Comparison of ENCODE assay signal across 26 cellular contexts in genomic region chrX:39476596-39476995, GRCh38.
DNase-seq lines count a peak whose midpoint lies in the region; ATAC-seq and TF ChIP-seq lines count a peak whose summit lies in the region.
"Had no signal": no experiment of that assay in that cellular context is flagged by ENCODE, and none has a peak within 500 bp of the region (broad histone marks: within the 10 kb centered on the region; RNA-seq: fewer than 3 reads in every experiment).

No MANE protein-coding gene starts in this region.

- H3K9me3 ChIP-seq in gastroesophageal sphincter: no peaks in the 10 kb centered on the region
- H3K9me3 ChIP-seq: BLaER1 treated with 17β-estradiol and CSF1 and Interleukin-3, amounts not matched to agents 10 nM and 100 nM; testis; uterus had no signal

- intact Hi-C loops in activated CD4-positive, alpha-beta T cell treated with anti-CD3 and anti-CD28 coated beads, Interleukin-2, amount 10 ng/mL, durations not matched to agents 24 days and 14 days (cut with micrococcal nuclease): no loop called here
- intact Hi-C loops in sciatic nerve (cut with DNase I) (no loop called here), head of caudate nucleus (cut with DNase I) (no loop called here)
- intact Hi-C loops in activated T-helper 1 cell treated with anti-CD3 and anti-CD28 coated beads, Interleukin-12 subunit alpha, Interleukin-12 subunit beta, Interleukin-2, Interleukin-4 antibody, amounts not matched to agents 30 ng/mL and 10 ng/mL and 1 ng/mL, durations not matched to agents 14 hours and 24 hours and 36 hours (cut with micrococcal nuclease): no loop called here

- no peaks in the 10 kb centered on the region for H3K27me3 Mint-ChIP-seq in activated CD4-positive, alpha-beta T cell treated with anti-CD3 and anti-CD28 coated beads, Interleukin-2, amount 10 ng/mL, durations not matched to agents 7 days and 5 days
- no peaks in the 10 kb centered on the region for H3K27me3 Mint-ChIP-seq in activated CD4-positive, alpha-beta T cell treated with anti-CD3 and anti-CD28 coated beads, Interleukin-2, amount 10 ng/mL, durations not matched to agents 24 days and 14 days
- H3K27me3 Mint-ChIP-seq in activated T-helper 1 cell treated with anti-CD3 and anti-CD28 coated beads, Interleukin-12 subunit alpha, Interleukin-12 subunit beta, Interleukin-2, Interleukin-4 antibody, amounts not matched to agents 30 ng/mL and 10 ng/mL and 1 ng/mL, durations not matched to agents 14 hours and 24 hours and 36 hours (ENCODE audit: insufficient read depth): no peaks in the 10 kb centered on the region
- H3K27me3 Mint-ChIP-seq: activated B cell treated with CpG ODN at 0.5 μM for 24 hours had no signal

- H3K27me3 ChIP-seq in gastroesophageal sphincter: no peaks in the 10 kb centered on the region
- H3K27me3 ChIP-seq: BLaER1 treated with 17β-estradiol and CSF1 and Interleukin-3, amounts not matched to agents 10 nM and 100 nM; foreskin keratinocyte; testis; uterus had no signal

- no peaks in the 10 kb centered on the region for H3K9me3 Mint-ChIP-seq in activated CD4-positive, alpha-beta T cell treated with anti-CD3 and anti-CD28 coated beads, Interleukin-2, amount 10 ng/mL, durations not matched to agents 7 days and 5 days
- no peaks in the 10 kb centered on the region for H3K9me3 Mint-ChIP-seq in activated CD4-positive, alpha-beta T cell treated with anti-CD3 and anti-CD28 coated beads, Interleukin-2, amount 10 ng/mL, durations not matched to agents 24 days and 14 days
- no peaks in the 10 kb centered on the region for H3K9me3 Mint-ChIP-seq in activated T-helper 1 cell treated with anti-CD3 and anti-CD28 coated beads, Interleukin-12 subunit alpha, Interleukin-12 subunit beta, Interleukin-2, Interleukin-4 antibody, amounts not matched to agents 30 ng/mL and 10 ng/mL and 1 ng/mL, durations not matched to agents 14 hours and 24 hours and 36 hours
- H3K9me3 Mint-ChIP-seq: activated B cell treated with CpG ODN at 0.5 μM for 24 hours had no signal

- TF ChIP-seq POLR2A in gastroesophageal sphincter (IDR thresholded peaks at IDR 0.05): no peak

- H3K27ac ChIP-seq in gastroesophageal sphincter: peak overlapping the region in 3 of 4 donors; percentile 7 to 50 (median 24)
- H3K27ac ChIP-seq: foreskin keratinocyte, HL-60, testis, uterus had no signal

- DNase-seq in activated CD4-positive, alpha-beta T cell treated with anti-CD3 and anti-CD28 coated beads, Interleukin-2, amount 10 ng/mL, durations not matched to agents 7 days and 5 days: no peak
- no peak for DNase-seq in activated CD4-positive, alpha-beta T cell treated with anti-CD3 and anti-CD28 coated beads, Interleukin-2, amount 10 ng/mL, durations not matched to agents 24 days and 14 days
- peak; percentile 45 for DNase-seq in left kidney (ENCODE audit: low read depth, low spot score)
- no peak for DNase-seq in sciatic nerve (ENCODE audit: low spot score)
- DNase-seq in activated T-helper 1 cell treated with anti-CD3 and anti-CD28 coated beads, Interleukin-12 subunit alpha, Interleukin-12 subunit beta, Interleukin-2, Interleukin-4 antibody, amounts not matched to agents 30 ng/mL and 10 ng/mL and 1 ng/mL, durations not matched to agents 14 hours and 24 hours and 36 hours (ENCODE audit: low spot score): no peak
- DNase-seq in head of caudate nucleus: no peak
- DNase-seq: activated B cell treated with CpG ODN at 0.5 μM for 24 hours; activated CD4-positive, alpha-beta T cell treated with anti-CD3 and anti-CD28 coated beads, Interleukin-2, amount 50 U/mL, for 48 hours; activated CD8-positive, alpha-beta memory T cell treated with anti-CD3 and anti-CD28 coated beads, Interleukin-2, amount 50 U/mL, for 48 hours; DND-41; effector memory CD4-positive, alpha-beta T cell; foreskin keratinocyte; NCI-H187; NCI-H345; NCI-H774; stimulated activated CD4-positive, alpha-beta T cell treated with anti-CD3 and anti-CD28 coated beads, Interleukin-12 subunit alpha, Interleukin-12 subunit beta, amount 100 ng/mL, for 4 hours; stimulated activated CD4-positive, alpha-beta T cell treated with anti-CD3 and anti-CD28 coated beads, Interleukin-4, amount 100 ng/mL, for 24 hours; stimulated activated naive CD4-positive, alpha-beta T cell; T-helper 9 cell; testis; uterus had no signal

- CTCF ChIA-PET in activated CD4-positive, alpha-beta T cell treated with anti-CD3 and anti-CD28 coated beads, Interleukin-2, amount 10 ng/mL, durations not matched to agents 7 days and 5 days (lab: Charles Lee): interaction anchor here (0.8 kb wide), 1 partner anchor 53 kb away, joined by 3 read pairs; no protein-coding TSS in a partner anchor

- TF ChIP-seq EP300 in gastroesophageal sphincter (IDR thresholded peaks at IDR 0.05): no peak

- H3K4me1 ChIP-seq in gastroesophageal sphincter: peaks cover 0 to 19% (median 0%) of the 10 kb centered on the region in 3 donors
- H3K4me1 ChIP-seq: testis, uterus had no signal

- no peak for ATAC-seq in gastroesophageal sphincter
- peak; percentile 78 for ATAC-seq in sciatic nerve
- ATAC-seq in HG03025 (IDR thresholded peaks at IDR 0.05; ENCODE audit: low FRiP score, unreplicated experiment): no peak
- ATAC-seq: foreskin keratinocyte had no signal

- no peaks in the 10 kb centered on the region for H3K36me3 Mint-ChIP-seq in activated CD4-positive, alpha-beta T cell treated with anti-CD3 and anti-CD28 coated beads, Interleukin-2, amount 10 ng/mL, durations not matched to agents 7 days and 5 days (ENCODE audit: low read depth)
- H3K36me3 Mint-ChIP-seq in activated CD4-positive, alpha-beta T cell treated with anti-CD3 and anti-CD28 coated beads, Interleukin-2, amount 10 ng/mL, durations not matched to agents 24 days and 14 days (ENCODE audit: low read depth): no peaks in the 10 kb centered on the region
- H3K36me3 Mint-ChIP-seq in activated T-helper 1 cell treated with anti-CD3 and anti-CD28 coated beads, Interleukin-12 subunit alpha, Interleukin-12 subunit beta, Interleukin-2, Interleukin-4 antibody, amounts not matched to agents 30 ng/mL and 10 ng/mL and 1 ng/mL, durations not matched to agents 14 hours and 24 hours and 36 hours (ENCODE audit: low read depth): no peaks in the 10 kb centered on the region

- no peak overlapping the region for H3K4me3 Mint-ChIP-seq in activated CD4-positive, alpha-beta T cell treated with anti-CD3 and anti-CD28 coated beads, Interleukin-2, amount 10 ng/mL, durations not matched to agents 7 days and 5 days
- no peak overlapping the region for H3K4me3 Mint-ChIP-seq in activated CD4-positive, alpha-beta T cell treated with anti-CD3 and anti-CD28 coated beads, Interleukin-2, amount 10 ng/mL, durations not matched to agents 24 days and 14 days
- H3K4me3 Mint-ChIP-seq in activated T-helper 1 cell treated with anti-CD3 and anti-CD28 coated beads, Interleukin-12 subunit alpha, Interleukin-12 subunit beta, Interleukin-2, Interleukin-4 antibody, amounts not matched to agents 30 ng/mL and 10 ng/mL and 1 ng/mL, durations not matched to agents 14 hours and 24 hours and 36 hours: no peak overlapping the region
- H3K4me3 Mint-ChIP-seq: activated B cell treated with CpG ODN at 0.5 μM for 24 hours had no signal

- POLR2A ChIA-PET in activated CD4-positive, alpha-beta T cell treated with anti-CD3 and anti-CD28 coated beads, Interleukin-2, amount 10 ng/mL, durations not matched to agents 7 days and 5 days (lab: Charles Lee): no interaction called here

- WGBS in gastroesophageal sphincter (ENCODE audit: low coverage in 1 of 2), 2 donors: no CpG with 5 or more reads among the region's 13 CpGs

- TF ChIP-seq CTCF in gastroesophageal sphincter (IDR thresholded peaks at IDR 0.05): no peak

- no peak overlapping the region for H3K4me3 ChIP-seq in gastroesophageal sphincter
- H3K4me3 ChIP-seq: BLaER1 treated with 17β-estradiol and CSF1 and Interleukin-3, amounts not matched to agents 10 nM and 100 nM; lung; testis; uterus had no signal

- peak overlapping the region; percentile 19 for H3K27ac Mint-ChIP-seq in activated CD4-positive, alpha-beta T cell treated with anti-CD3 and anti-CD28 coated beads, Interleukin-2, amount 10 ng/mL, durations not matched to agents 7 days and 5 days
- no peak overlapping the region for H3K27ac Mint-ChIP-seq in activated CD4-positive, alpha-beta T cell treated with anti-CD3 and anti-CD28 coated beads, Interleukin-2, amount 10 ng/mL, durations not matched to agents 24 days and 14 days
- H3K27ac Mint-ChIP-seq in activated T-helper 1 cell treated with anti-CD3 and anti-CD28 coated beads, Interleukin-12 subunit alpha, Interleukin-12 subunit beta, Interleukin-2, Interleukin-4 antibody, amounts not matched to agents 30 ng/mL and 10 ng/mL and 1 ng/mL, durations not matched to agents 14 hours and 24 hours and 36 hours: no peak overlapping the region
- H3K27ac Mint-ChIP-seq: activated B cell treated with CpG ODN at 0.5 μM for 24 hours had no signal

- H3K36me3 ChIP-seq in gastroesophageal sphincter: no peaks in the 10 kb centered on the region
- H3K36me3 ChIP-seq: BLaER1 treated with 17β-estradiol and CSF1 and Interleukin-3, amounts not matched to agents 10 nM and 100 nM; uterus had no signal

- no peaks in the 10 kb centered on the region for H3K4me1 Mint-ChIP-seq in activated CD4-positive, alpha-beta T cell treated with anti-CD3 and anti-CD28 coated beads, Interleukin-2, amount 10 ng/mL, durations not matched to agents 7 days and 5 days
- peaks cover 5% of the 10 kb centered on the region for H3K4me1 Mint-ChIP-seq in activated CD4-positive, alpha-beta T cell treated with anti-CD3 and anti-CD28 coated beads, Interleukin-2, amount 10 ng/mL, durations not matched to agents 24 days and 14 days
- no peaks in the 10 kb centered on the region for H3K4me1 Mint-ChIP-seq in activated T-helper 1 cell treated with anti-CD3 and anti-CD28 coated beads, Interleukin-12 subunit alpha, Interleukin-12 subunit beta, Interleukin-2, Interleukin-4 antibody, amounts not matched to agents 30 ng/mL and 10 ng/mL and 1 ng/mL, durations not matched to agents 14 hours and 24 hours and 36 hours (ENCODE audit: low read depth)
